26 cellular contexts compared by ENCODE assay signal in the genomic region with DNA sequence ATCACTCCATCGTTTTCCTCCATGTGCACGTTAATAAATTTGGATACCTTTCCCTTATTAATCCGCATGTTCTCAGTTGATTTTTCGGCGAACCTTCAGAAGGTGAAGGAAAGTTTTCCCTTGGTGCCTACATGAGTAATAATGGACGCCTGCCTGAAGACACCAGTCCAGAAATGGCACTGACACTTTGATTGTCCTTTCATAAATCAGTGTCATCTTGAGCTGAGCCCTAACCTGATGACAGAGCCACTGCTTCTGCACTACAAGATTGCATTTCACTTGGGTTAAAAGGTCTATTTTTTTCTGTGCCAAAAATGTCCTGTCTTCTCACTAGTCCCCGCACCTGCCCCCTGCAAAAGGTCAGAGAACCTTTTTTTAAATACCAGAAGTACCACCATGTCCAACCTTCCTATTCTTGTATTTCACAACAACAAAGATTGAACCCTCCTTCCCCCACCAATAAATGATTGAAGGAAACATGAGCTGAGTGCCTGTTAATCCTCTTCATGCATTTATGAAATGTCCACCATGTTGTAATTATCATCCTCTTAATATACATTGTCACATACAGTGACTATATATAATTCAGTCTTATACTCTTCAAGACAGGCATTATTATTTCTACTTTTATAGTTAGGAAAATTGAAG.
"Had no signal": no experiment of that assay in that cellular context is flagged by ENCODE, and none has a peak within 500 bp of the region (broad histone marks: within the 10 kb centered on the region; RNA-seq: fewer than 3 reads in every experiment).

No MANE protein-coding gene starts in this region.

- H3K27ac ChIP-seq: left lung, neutrophil, parathyroid adenoma, spleen, suprapubic skin, thoracic aorta, tibial nerve, uterus had no signal

- DNase-seq: hippocampal formation; kidney glomerular epithelial cell; left cardiac atrium; left lung; mesendoderm; midbrain; mucosa of descending colon; naive thymus-derived CD4-positive, alpha-beta T cell; occipital lobe; retina; right cardiac atrium; small intestine; spleen; stimulated activated CD4-positive, alpha-beta T cell treated with anti-CD3 and anti-CD28 coated beads, Interleukin-4, amount 100 ng/mL, for 24 hours; stimulated activated naive CD4-positive, alpha-beta T cell; uterus had no signal

- ATAC-seq: left cardiac atrium; left lung; mucosa of descending colon; naive thymus-derived CD4-positive, alpha-beta T cell; natural killer cell treated with Interleukin-12 subunit alpha and Interleukin-12 subunit beta and Interleukin-15 and Interleukin-18, amount 100 ng/mL, for 72 hours; right cardiac atrium; sciatic nerve; stimulated activated effector memory CD8-positive, alpha-beta T cell treated with anti-CD3 and anti-CD28 coated beads, Interleukin-12 subunit alpha, Interleukin-12 subunit beta, amount 100 ng/mL, for 72 hours had no signal

- H3K9me3 ChIP-seq: left lung, mucosa of descending colon, neutrophil, spleen, suprapubic skin, thoracic aorta, tibial nerve, uterus had no signal

- H3K36me3 ChIP-seq: left lung, neutrophil, spleen, suprapubic skin, thoracic aorta, tibial nerve, uterus had no signal

- H3K27me3 ChIP-seq: tibial nerve, uterus had no signal

- H3K79me2 ChIP-seq: parathyroid adenoma had no signal

- H3K4me1 ChIP-seq: parathyroid adenoma, uterus had no signal

- H3K4me3 ChIP-seq: left lung, lung, mucosa of descending colon, spleen, suprapubic skin, thoracic aorta, tibial nerve, uterus had no signal

- FAIRE-seq: keratinocyte, small intestine had no signal

- H3K9ac ChIP-seq: parathyroid adenoma had no signal
